10 cellular contexts compared by ENCODE assay signal in the genomic region with DNA sequence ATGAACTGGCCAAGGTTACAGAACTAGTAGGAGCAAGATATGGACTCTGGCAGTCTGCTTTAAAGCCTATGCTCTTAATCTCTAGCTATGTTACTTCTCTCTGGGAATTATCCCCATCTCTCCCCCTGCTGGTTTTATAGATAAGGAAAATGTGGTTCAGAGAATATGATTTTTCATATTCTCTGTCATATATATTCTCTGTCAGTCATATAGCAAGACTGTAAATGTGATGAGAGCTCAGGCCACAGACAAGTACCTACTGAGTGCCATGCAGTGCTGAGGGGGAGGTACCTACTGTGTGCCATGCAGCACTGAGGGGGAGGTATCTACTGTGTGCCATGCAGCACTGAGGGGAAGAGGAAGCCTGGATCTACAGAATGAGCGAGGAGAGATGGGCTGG.
DNase-seq lines count a peak whose midpoint lies in the region; ATAC-seq and TF ChIP-seq lines count a peak whose summit lies in the region.
"Had no signal": no experiment of that assay in that cellular context is flagged by ENCODE, and none has a peak within 500 bp of the region (broad histone marks: within the 10 kb centered on the region; RNA-seq: fewer than 3 reads in every experiment).

No MANE protein-coding gene starts in this region.

- no peak overlapping the region for H3K4me3 ChIP-seq in heart left ventricle
- H3K4me3 ChIP-seq in right atrium auricular region = no peak overlapping the region
- no peak overlapping the region for H3K4me3 ChIP-seq in adipocyte (ENCODE audit: low read length)
- H3K4me3 ChIP-seq in uterus = no peak overlapping the region
- H3K4me3 ChIP-seq: SK-N-MC had no signal

- H3K27ac ChIP-seq in heart left ventricle (no peak overlapping the region), right atrium auricular region (no peak overlapping the region), uterus (no peak overlapping the region)
- H3K27ac ChIP-seq: SK-N-MC had no signal

- 81 to 97% (median 93%) methylated on average over 1 of the region's 1 CpG for WGBS in heart left ventricle, 4 donors

- TF ChIP-seq CTCF in heart left ventricle (IDR thresholded peaks at IDR 0.05) (peak in 8 of 12 donors; percentile 11 to 44 (median 22)), right atrium auricular region (IDR thresholded peaks at IDR 0.05) (peak in 1 of 2 donors; percentile 32), uterus (IDR thresholded peaks at IDR 0.05) (peak in 3 of 4 experiments; percentile 11 to 39 (median 21))

- no peaks in the 10 kb centered on the region for H3K36me3 ChIP-seq in heart left ventricle
- H3K36me3 ChIP-seq in right atrium auricular region = no peaks in the 10 kb centered on the region
- no peaks in the 10 kb centered on the region for H3K36me3 ChIP-seq in adipocyte (ENCODE audit: control insufficient read depth, insufficient read depth, low read length, severe bottlenecking)
- H3K36me3 ChIP-seq in uterus = no peaks in the 10 kb centered on the region

- no peak for TF ChIP-seq POLR2A in heart left ventricle (IDR thresholded peaks at IDR 0.05)
- TF ChIP-seq POLR2A in uterus (IDR thresholded peaks at IDR 0.05) = no peak

- no peak overlapping the region for H3K9ac ChIP-seq in adipocyte (ENCODE audit: low read length)

- DNase-seq in heart left ventricle (no peak), right atrium auricular region (ENCODE audit: low spot score) (no peak), adipocyte (ENCODE audit: low read depth) (peak; percentile 70), hepatic stellate cell (ENCODE audit: low spot score) (peak; percentile 26), uterus (no peak), T-helper 1 cell (no peak)
- DNase-seq in activated T-cell treated with anti-CD3 and anti-CD28 coated beads, Interleukin-2, amount 50 U/mL, for 48 hours = no peak
- DNase-seq: stimulated activated naive CD8-positive, alpha-beta T cell treated with anti-CD3 and anti-CD28 coated beads, Interleukin-15, amount 100 ng/mL, for 72 hours had no signal

- H3K27me3 ChIP-seq in heart left ventricle (no peaks in the 10 kb centered on the region), right atrium auricular region (no peaks in the 10 kb centered on the region), adipocyte (replicated peaks; ENCODE audit: control insufficient read depth, insufficient read depth, low read length) (no peaks in the 10 kb centered on the region), uterus (no peaks in the 10 kb centered on the region)

- H3K9me3 ChIP-seq in heart left ventricle = no peaks in the 10 kb centered on the region
- H3K9me3 ChIP-seq in right atrium auricular region = no peaks in the 10 kb centered on the region
- no peaks in the 10 kb centered on the region for H3K9me3 ChIP-seq in adipocyte (ENCODE audit: control insufficient read depth, low read length)
- no peaks in the 10 kb centered on the region for H3K9me3 ChIP-seq in uterus

- intact Hi-C loops in heart left ventricle (cut with DNase I) = loop anchor here in 3 of 10 donors (10.0 kb wide), 2 partner anchors 262 to 292 kb away; a partner anchor contains a TSS
- intact Hi-C loops in uterus (cut with DNase I; ENCODE audit: low total_unique reads) = no loop called here

- peak in 1 of 4 donors; percentile 14 for ATAC-seq in heart left ventricle
- no peak for ATAC-seq in GM21737 (IDR thresholded peaks at IDR 0.05; ENCODE audit: unreplicated experiment)
- ATAC-seq: stimulated activated naive CD8-positive, alpha-beta T cell treated with anti-CD3 and anti-CD28 coated beads, Interleukin-15, amount 100 ng/mL, for 72 hours had no signal

- peaks cover 0 to 28% (median 6%) of the 10 kb centered on the region in 12 donors for H3K4me1 ChIP-seq in heart left ventricle
- H3K4me1 ChIP-seq in right atrium auricular region = peaks cover 0 to 6% of the 10 kb centered on the region in 2 donors
- H3K4me1 ChIP-seq in adipocyte (ENCODE audit: control insufficient read depth, insufficient read depth, low read length) = peaks cover 23% of the 10 kb centered on the region
- no peaks in the 10 kb centered on the region for H3K4me1 ChIP-seq in uterus

Comparison
In these comparisons a context has a peak if more than half of its experiments do, and no peak if none do; other contexts are left out.
1. DNase-seq: peak in adipocyte (single experiment) and hepatic stellate cell (single experiment); none in heart left ventricle (0 of 5), right atrium auricular region (single experiment), uterus (0 of 2), T-helper 1 cell (0 of 5) and activated T-cell treated with anti-CD3 and anti-CD28 coated beads, Interleukin-2, amount 50 U/mL, for 48 hours (0 of 2).